ENCODE assay signal across 8 cellular contexts in genomic region chrX:2500681-2501151, GRCh38. TPM values are rescaled to one million over a fixed set of nuclear protein-coding genes. Genes with fewer than 3 reads are reported as not detected.
DNase-seq lines count a peak whose midpoint lies in the region; ATAC-seq and TF ChIP-seq lines count a peak whose summit lies in the region.

Gene DHRSX (minus strand): TSS chrX:2500976. CDS start chrX:2500925, 51 bp downstream.
Gene ZBED1 (minus strand): TSS chrX:2500976. CDS start chrX:2490719, 10,257 bp downstream.

- no peak within 1 kb of the TSS for H3K9ac ChIP-seq in parathyroid adenoma

- no peaks in the 10 kb centered on the region for H3K79me2 ChIP-seq in parathyroid adenoma

- ATAC-seq in GM21423 (IDR thresholded peaks at IDR 0.05; ENCODE audit: unreplicated experiment) = peak; percentile 64

- H3K4me1 ChIP-seq in parathyroid adenoma = no peaks in the 10 kb centered on the region

- H3K27ac ChIP-seq in parathyroid adenoma = peak within 1 kb of the TSS; percentile 82

- TF ChIP-seq CTCF in parathyroid adenoma (IDR thresholded peaks at IDR 0.05) = no peak

- H3K27me3 ChIP-seq in parathyroid adenoma (ENCODE audit: control insufficient read depth, insufficient read depth, low read length) = no peaks in the 10 kb centered on the region

- H3K36me3 ChIP-seq in parathyroid adenoma (ENCODE audit: control insufficient read depth, insufficient read depth, low read length) = no peaks in the 10 kb centered on the region

- DNase-seq in AG20443 (ENCODE audit: low spot score) (peak; percentile 85), activated T-helper 1 cell treated with Interleukin-2 at 50 U/mL for 16 hours (ENCODE audit: low read depth) (peak; percentile 29), germinal center (ENCODE audit: low spot score) (peak; percentile 72), inferior parietal cortex (ENCODE audit: extremely low spot score) (no peak), NCI-H1417 (lab: John Stamatoyannopoulos, UW) (no peak)
- DNase-seq in Jurkat, Clone E6-1 (ENCODE audit: low read depth, low spot score) = no peak

- H3K4me2 ChIP-seq in parathyroid adenoma (ENCODE audit: low read length) = peak within 1 kb of the TSS; percentile 64

- peak within 1 kb of the TSS; percentile 86 for H2AFZ ChIP-seq in parathyroid adenoma

- peak within 1 kb of the TSS; percentile 59 for H3K4me3 ChIP-seq in Jurkat, Clone E6-1 (ENCODE audit: low read length)
- peak within 1 kb of the TSS; percentile 67 for H3K4me3 ChIP-seq in parathyroid adenoma (ENCODE audit: low read depth, low read length)

- no peaks in the 10 kb centered on the region for H3K9me3 ChIP-seq in parathyroid adenoma (ENCODE audit: control insufficient read depth, low read length)

RNA-seq across cellular contexts. Expression of gene DHRSX, which starts in this region (rescaled TPM):
- polyA plus RNA-seq in Jurkat, Clone E6-1 (2012; ENCODE audit: insufficient read depth, insufficient read length) = 8.6 TPM

RNA-seq across cellular contexts. Expression of gene ZBED1, which starts in this region (rescaled TPM):
- 10.1 TPM for polyA plus RNA-seq in Jurkat, Clone E6-1 (2012; ENCODE audit: insufficient read depth, insufficient read length)

Comparison
In these comparisons a context has a peak if more than half of its experiments do, and no peak if none do; other contexts are left out.
1. DNase-seq: peak in AG20443 (single experiment), activated T-helper 1 cell treated with Interleukin-2 at 50 U/mL for 16 hours (single experiment) and germinal center (single experiment); none in Jurkat, Clone E6-1 (single experiment), inferior parietal cortex (single experiment) and NCI-H1417 (0 of 3).